ENCODE assay signal across 1 cellular context in genomic region chr17:42056634-42057033, GRCh38.
A peak's percentile ranks its signal among the peaks of the same experiment; 100 is the strongest.
TF ChIP-seq lines count a peak whose summit lies in the region.

No MANE protein-coding gene starts in this region.

TF ChIP-seq in GM12878, 131 proteins besides CTCF, POLR2A, EP300 and RAD21:
- TF ChIP-seq SKIL (IDR thresholded peaks at IDR 0.05; ENCODE audit: low read depth, poor library complexity, severe bottlenecking) (peak; percentile 30), PKNOX1 (IDR thresholded peaks at IDR 0.05) (peak; percentile 67), YBX1 (IDR thresholded peaks at IDR 0.05) (no peak)
TF ChIP-seq in GM12878: peak in this region for 2.
